ENCODE assay signal across 15 cellular contexts in the genomic region with DNA sequence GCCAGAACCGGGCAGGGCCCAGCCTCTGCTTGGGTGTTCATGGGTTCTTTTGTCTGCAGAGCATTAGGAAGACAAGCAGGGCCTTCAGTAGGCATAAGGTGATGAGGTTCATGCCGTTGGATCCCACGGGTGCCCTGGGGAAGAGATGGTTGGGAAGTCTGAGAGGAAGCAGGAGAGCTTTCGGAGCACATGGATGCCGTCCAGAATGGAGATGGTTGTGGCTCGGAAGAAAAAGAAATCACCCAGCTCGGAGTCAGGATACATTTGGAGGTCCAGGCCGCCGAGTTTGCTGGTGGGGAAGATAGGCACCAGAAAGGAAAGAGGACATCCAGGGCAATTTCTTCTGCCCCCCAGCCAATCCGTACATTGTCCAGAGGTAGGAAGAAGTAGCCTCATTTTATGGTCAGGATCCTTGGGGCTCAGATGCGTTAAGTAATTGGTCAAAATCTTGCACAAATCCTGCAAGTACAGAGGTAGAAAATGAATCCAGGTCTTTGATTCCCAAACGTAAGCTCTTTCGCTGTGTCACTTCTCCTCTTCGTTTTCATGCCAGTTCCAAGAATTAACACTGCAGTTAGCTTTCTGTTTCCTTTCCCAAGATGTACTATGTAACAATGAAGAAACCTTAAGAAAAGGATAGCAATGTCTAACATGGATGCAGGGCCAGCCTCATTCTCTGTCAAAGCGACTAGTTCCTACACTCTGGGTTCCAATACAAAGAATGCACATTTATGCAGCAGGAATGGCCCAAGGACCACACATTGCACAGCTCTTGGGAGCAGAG.
"Had no signal": no experiment of that assay in that cellular context is flagged by ENCODE, and none has a peak within 500 bp of the region (broad histone marks: within the 10 kb centered on the region; RNA-seq: fewer than 3 reads in every experiment).

No MANE protein-coding gene starts in this region.

- FAIRE-seq: kidney had no signal

- H3K4me1 ChIP-seq: breast epithelium had no signal

- H3K4me3 Mint-ChIP-seq: activated naive CD4-positive, alpha-beta T cell treated with anti-CD3 and anti-CD28 coated beads, Interleukin-2, amount 50 U/mL, for 24 hours; T-cell had no signal

- H3K27ac ChIP-seq: breast epithelium, hepatocyte, left ventricle myocardium inferior, ovary, SJSA1, tibial artery had no signal

- ATAC-seq: T-cell had no signal

- DNase-seq: activated T-cell treated with anti-CD3 and anti-CD28 coated beads for 4 hours; aorta; kidney; left ventricle myocardium inferior; mesendoderm; ovary; stimulated activated CD4-positive, alpha-beta T cell treated with anti-CD3 and anti-CD28 coated beads, Interleukin-4, amount 100 ng/mL, for 1 hour; stimulated activated CD8-positive, alpha-beta memory T cell treated with anti-CD3 and anti-CD28 coated beads, Interleukin-4, amount 100 ng/mL, for 48 hours; T-cell; tibial artery had no signal

- H3K27ac Mint-ChIP-seq: T-cell had no signal

- H3K4me3 ChIP-seq: breast epithelium, hepatocyte, left ventricle myocardium inferior, ovary, SJSA1, tibial artery, vagina had no signal

- H3K27me3 ChIP-seq: breast epithelium, hepatocyte, ovary, SJSA1, tibial artery, vagina had no signal

- H3K27me3 Mint-ChIP-seq: activated naive CD4-positive, alpha-beta T cell treated with anti-CD3 and anti-CD28 coated beads, Interleukin-2, amount 50 U/mL, for 24 hours; T-cell had no signal

- H3K36me3 Mint-ChIP-seq: T-cell had no signal

- H3K36me3 ChIP-seq: breast epithelium, left ventricle myocardium inferior, ovary, SJSA1, tibial artery, vagina had no signal

- H3K9me3 ChIP-seq: breast epithelium, left ventricle myocardium inferior, ovary, SJSA1, tibial artery, vagina had no signal
